In genomic region chr10:97333601-97334369, GRCh38 we compare ENCODE assay signal across 8 cellular contexts. TPM values are rescaled to one million over a fixed set of nuclear protein-coding genes. Genes with fewer than 3 reads are reported as not detected.
A peak's percentile ranks its signal among the peaks of the same experiment; 100 is the strongest.
DNase-seq lines count a peak whose midpoint lies in the region; ATAC-seq and TF ChIP-seq lines count a peak whose summit lies in the region.

No MANE protein-coding gene starts in this region.

- 0 to 1% methylated on average over 66 to 89 of the region's 89 CpGs for WGBS in esophagus, 2 donors

- peaks cover 30% of the 10 kb centered on the region for H3K79me2 ChIP-seq in DND-41 (ENCODE audit: insufficient read depth, low read length)

- H2AFZ ChIP-seq in DND-41 (ENCODE audit: low read depth, low read length): peak overlapping the region; percentile 90

- H3K36me3 Mint-ChIP-seq in activated CD4-positive, alpha-beta memory T cell treated with anti-CD3 and anti-CD28 coated beads, Interleukin-2, amount 10 ng/mL, durations not matched to agents 7 days and 5 days (ENCODE audit: low read depth): peaks cover 23% of the 10 kb centered on the region
- peaks cover 21% of the 10 kb centered on the region for H3K36me3 Mint-ChIP-seq in type B pancreatic cell

- H4K20me1 ChIP-seq in DND-41 (ENCODE audit: insufficient read depth, low read length): peaks cover 35% of the 10 kb centered on the region

- H3K9ac ChIP-seq in DND-41 (ENCODE audit: low read depth, low read length): peak overlapping the region; percentile 75

- H3K4me2 ChIP-seq in DND-41 (ENCODE audit: insufficient read depth, low read length): peak overlapping the region; percentile 98

- H3K4me3 ChIP-seq in DND-41 (ENCODE audit: low read depth in 1 of 2, low read length in 2 of 2) (peak overlapping the region; percentile 61 to 68; a peak in 3 of 4 replicates), esophagus (ENCODE audit: low read depth in 1 of 2, low read length in 2 of 2) (peak overlapping the region; percentile 82 to 86)

- H3K36me3 ChIP-seq in DND-41 (ENCODE audit: insufficient read depth, low read length) (peaks cover 9% of the 10 kb centered on the region), esophagus (ENCODE audit: control insufficient read depth in 2 of 2, insufficient read depth in 2 of 2, low read length in 1 of 2) (peaks cover 0 to 4% of the 10 kb centered on the region in 2 donors)

- no peaks in the 10 kb centered on the region for H3K9me3 Mint-ChIP-seq in activated CD4-positive, alpha-beta memory T cell treated with anti-CD3 and anti-CD28 coated beads, Interleukin-2, amount 10 ng/mL, durations not matched to agents 7 days and 5 days
- no peaks in the 10 kb centered on the region for H3K9me3 Mint-ChIP-seq in type B pancreatic cell

- POLR2A ChIA-PET in activated CD4-positive, alpha-beta memory T cell treated with anti-CD3 and anti-CD28 coated beads, Interleukin-2, amount 10 ng/mL, durations not matched to agents 7 days and 5 days (lab: Charles Lee): interaction anchor here (0.7 to 5.8 kb wide), 10 partner anchors 8 to 111 kb away, joined by 3 to 51 read pairs (median 5); partner anchors contain the start of genes ARHGAP19, FRAT1 and RRP12

- DNase-seq in DND-41: peak; percentile 39
- peak; percentile 75 for DNase-seq in KBM-7
- DNase-seq in activated CD4-positive, alpha-beta memory T cell treated with anti-CD3 and anti-CD28 coated beads, Interleukin-2, amount 10 ng/mL, durations not matched to agents 7 days and 5 days: peak; percentile 44
- peak; percentile 41 for DNase-seq in myocyte (ENCODE audit: low read depth)
- DNase-seq in type B pancreatic cell (ENCODE audit: extremely low spot score, unreplicated experiment): no peak
- no peak for DNase-seq in cortex of kidney (lab: John Stamatoyannopoulos, UW)

- in situ Hi-C loops in KBM-7 (cut with MboI; ENCODE audit: low pct_unique_long_range_greater_than_20kb, low sequenced_read_pairs): no loop called here

- ATAC-seq in DND-41 (ENCODE audit: insufficient read depth, low read depth) (peak; percentile 23), GM21576 (IDR thresholded peaks at IDR 0.05; ENCODE audit: unreplicated experiment) (peak; percentile 15)

- H3K27me3 ChIP-seq in DND-41 (ENCODE audit: insufficient read depth, low read length, poor library complexity) (peaks cover 10% of the 10 kb centered on the region), esophagus (ENCODE audit: control insufficient read depth in 1 of 2, insufficient read depth in 2 of 2, low read length in 2 of 2) (no peaks in the 10 kb centered on the region)

- H3K4me1 Mint-ChIP-seq in activated CD4-positive, alpha-beta memory T cell treated with anti-CD3 and anti-CD28 coated beads, Interleukin-2, amount 10 ng/mL, durations not matched to agents 7 days and 5 days: peaks cover 41% of the 10 kb centered on the region
- H3K4me1 Mint-ChIP-seq in type B pancreatic cell (ENCODE audit: unreplicated experiment): peaks cover 49% of the 10 kb centered on the region

- H3K4me1 ChIP-seq in DND-41 (ENCODE audit: insufficient read depth, low read length) (peaks cover 35% of the 10 kb centered on the region), esophagus (ENCODE audit: control insufficient read depth in 2 of 2, insufficient read depth in 2 of 2, low read length in 1 of 2) (peaks cover 3 to 4% of the 10 kb centered on the region in 2 donors)

- CTCF ChIA-PET in activated CD4-positive, alpha-beta memory T cell treated with anti-CD3 and anti-CD28 coated beads, Interleukin-2, amount 10 ng/mL, durations not matched to agents 7 days and 5 days (lab: Charles Lee): interaction anchor here (0.5 to 2.3 kb wide), 10 partner anchors 9 to 81 kb away, joined by 3 to 14 read pairs (median 4); partner anchors contain the start of genes FRAT1 and RRP12

- TF ChIP-seq CTCF in DND-41 (IDR thresholded peaks at IDR 0.05; ENCODE audit: borderline replicate concordance, extremely low read depth, low read length, poor library complexity, severe bottlenecking) (no peak), type B pancreatic cell (conservative IDR thresholded peaks at IDR 0.05) (peak; percentile 0)

- peaks cover 23% of the 10 kb centered on the region for H3K27me3 Mint-ChIP-seq in activated CD4-positive, alpha-beta memory T cell treated with anti-CD3 and anti-CD28 coated beads, Interleukin-2, amount 10 ng/mL, durations not matched to agents 7 days and 5 days
- H3K27me3 Mint-ChIP-seq in type B pancreatic cell: peaks cover 35% of the 10 kb centered on the region

- H3K4me3 Mint-ChIP-seq in activated CD4-positive, alpha-beta memory T cell treated with anti-CD3 and anti-CD28 coated beads, Interleukin-2, amount 10 ng/mL, durations not matched to agents 7 days and 5 days: peak overlapping the region; percentile 84
- H3K4me3 Mint-ChIP-seq in type B pancreatic cell: peak overlapping the region; percentile 94

- H3K27ac ChIP-seq in DND-41 (ENCODE audit: low read length): peak overlapping the region; percentile 98
- peak overlapping the region; percentile 90 to 97 for H3K27ac ChIP-seq in esophagus (ENCODE audit: low read depth in 2 of 2, low read length in 1 of 2)

- H3K27ac Mint-ChIP-seq in activated CD4-positive, alpha-beta memory T cell treated with anti-CD3 and anti-CD28 coated beads, Interleukin-2, amount 10 ng/mL, durations not matched to agents 7 days and 5 days: peak overlapping the region; percentile 76
- peak overlapping the region; percentile 98 for H3K27ac Mint-ChIP-seq in type B pancreatic cell

- H3K9me3 ChIP-seq in DND-41 (ENCODE audit: insufficient read depth, low read length, severe bottlenecking) (no peaks in the 10 kb centered on the region), esophagus (ENCODE audit: control insufficient read depth in 2 of 2, insufficient read depth in 1 of 2, low read depth in 1 of 2, low read length in 1 of 2) (no peaks in the 10 kb centered on the region)

RNA-seq across cellular contexts. Expression of gene FRAT2, which starts 0.7 kb away (rescaled TPM):
- 10 to 100 TPM; 11.1 to 11.5 TPM for total RNA-seq in activated CD4-positive, alpha-beta memory T cell treated with anti-CD3 and anti-CD28 coated beads, Interleukin-2, amount 10 ng/mL, durations not matched to agents 7 days and 5 days
- polyA plus RNA-seq in esophagus: 1 to 10 TPM; 7.2 to 9.6 TPM
- total RNA-seq in myocyte (6.5 and 7.6 TPM in 2 replicates), type B pancreatic cell (ENCODE audit: low replicate concordance) (23.1 and 36.4 TPM in 2 replicates)
- 2.3 TPM for polyA plus RNA-seq in myocyte (2012)

RNA-seq across cellular contexts. Expression of gene FRAT1, which starts 14.7 kb away (rescaled TPM):
- total RNA-seq in activated CD4-positive, alpha-beta memory T cell treated with anti-CD3 and anti-CD28 coated beads, Interleukin-2, amount 10 ng/mL, durations not matched to agents 7 days and 5 days: 1 to 10 TPM; 6.9 to 7.6 TPM
- polyA plus RNA-seq in esophagus: 1 to 10 TPM; 1.2 to 1.8 TPM
- total RNA-seq in myocyte: 1.3 and 1.8 TPM in 2 replicates
- 0.64 TPM for polyA plus RNA-seq in myocyte (2012)
- total RNA-seq in type B pancreatic cell (ENCODE audit: low replicate concordance): 4.7 and 6.1 TPM in 2 replicates

RNA-seq across cellular contexts. Expression of gene ARHGAP19, which starts 41.3 kb away (rescaled TPM):
- 10 to 100 TPM; 47.0 to 54.4 TPM for total RNA-seq in activated CD4-positive, alpha-beta memory T cell treated with anti-CD3 and anti-CD28 coated beads, Interleukin-2, amount 10 ng/mL, durations not matched to agents 7 days and 5 days
- 1 to 10 TPM; 1.5 to 3.4 TPM for polyA plus RNA-seq in esophagus
- total RNA-seq in myocyte: 4.7 and 4.8 TPM in 2 replicates
- polyA plus RNA-seq in myocyte (2012): 6.0 TPM
- 7.3 and 19.8 TPM in 2 replicates for total RNA-seq in type B pancreatic cell (ENCODE audit: low replicate concordance)

Comparison
In these comparisons a context has a peak if more than half of its experiments do, and no peak if none do; other contexts are left out.
1. DNase-seq: peak in DND-41 (single experiment), KBM-7 (single experiment), activated CD4-positive, alpha-beta memory T cell treated with anti-CD3 and anti-CD28 coated beads, Interleukin-2, amount 10 ng/mL, durations not matched to agents 7 days and 5 days (single experiment) and myocyte (single experiment); none in type B pancreatic cell (single experiment) and cortex of kidney (single experiment).